1 cellular context compared by ENCODE assay signal in the genomic region with DNA sequence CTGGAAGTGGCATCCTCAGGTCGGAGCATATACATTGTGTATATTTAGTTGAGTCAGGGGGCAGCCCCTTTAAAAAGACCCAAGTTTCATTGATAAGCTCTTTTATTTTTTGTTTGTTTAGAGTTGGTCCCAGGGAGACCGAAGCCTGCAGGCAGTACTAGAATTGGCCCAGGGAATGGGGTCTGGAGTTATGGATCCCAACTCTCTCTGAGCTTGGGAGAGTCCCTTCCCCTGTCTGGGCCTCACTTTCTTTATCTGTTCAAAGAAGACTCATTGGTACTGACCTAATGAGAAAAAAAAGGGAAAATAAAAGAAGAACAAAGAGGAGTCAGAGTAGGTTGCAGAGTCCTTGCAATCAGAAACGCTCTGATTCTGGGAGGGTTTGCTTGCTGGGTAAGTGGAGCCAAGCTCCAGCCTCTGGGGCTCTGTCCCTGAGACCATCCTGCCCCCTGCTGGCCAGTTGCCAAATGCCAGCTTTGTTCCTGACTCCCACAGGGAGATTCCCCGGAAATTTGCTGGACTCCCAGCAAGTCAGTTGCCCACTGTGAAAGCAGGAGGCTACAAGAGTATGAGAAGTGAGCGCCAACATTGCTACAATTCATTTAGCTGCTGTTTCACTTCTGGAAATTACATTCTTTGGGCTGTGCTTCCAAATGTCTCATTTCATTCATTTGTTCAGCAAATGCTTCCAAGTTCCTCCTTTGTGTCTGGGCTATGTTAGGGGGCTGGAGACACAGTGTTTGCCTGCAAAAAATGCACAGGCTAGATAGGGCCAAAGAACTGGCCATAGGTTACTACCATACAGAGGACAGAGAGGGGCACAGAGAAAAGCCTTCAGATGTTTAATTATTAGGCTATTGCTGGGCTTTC.
A peak's percentile ranks its signal among the peaks of the same experiment; 100 is the strongest.
TF ChIP-seq lines count a peak whose summit lies in the region.

No MANE protein-coding gene starts in this region.

TF ChIP-seq in HepG2, 621 proteins besides CTCF, POLR2A, EP300 and RAD21 (continued from another document and continues in another):
- TF ChIP-seq, protein P1, sequence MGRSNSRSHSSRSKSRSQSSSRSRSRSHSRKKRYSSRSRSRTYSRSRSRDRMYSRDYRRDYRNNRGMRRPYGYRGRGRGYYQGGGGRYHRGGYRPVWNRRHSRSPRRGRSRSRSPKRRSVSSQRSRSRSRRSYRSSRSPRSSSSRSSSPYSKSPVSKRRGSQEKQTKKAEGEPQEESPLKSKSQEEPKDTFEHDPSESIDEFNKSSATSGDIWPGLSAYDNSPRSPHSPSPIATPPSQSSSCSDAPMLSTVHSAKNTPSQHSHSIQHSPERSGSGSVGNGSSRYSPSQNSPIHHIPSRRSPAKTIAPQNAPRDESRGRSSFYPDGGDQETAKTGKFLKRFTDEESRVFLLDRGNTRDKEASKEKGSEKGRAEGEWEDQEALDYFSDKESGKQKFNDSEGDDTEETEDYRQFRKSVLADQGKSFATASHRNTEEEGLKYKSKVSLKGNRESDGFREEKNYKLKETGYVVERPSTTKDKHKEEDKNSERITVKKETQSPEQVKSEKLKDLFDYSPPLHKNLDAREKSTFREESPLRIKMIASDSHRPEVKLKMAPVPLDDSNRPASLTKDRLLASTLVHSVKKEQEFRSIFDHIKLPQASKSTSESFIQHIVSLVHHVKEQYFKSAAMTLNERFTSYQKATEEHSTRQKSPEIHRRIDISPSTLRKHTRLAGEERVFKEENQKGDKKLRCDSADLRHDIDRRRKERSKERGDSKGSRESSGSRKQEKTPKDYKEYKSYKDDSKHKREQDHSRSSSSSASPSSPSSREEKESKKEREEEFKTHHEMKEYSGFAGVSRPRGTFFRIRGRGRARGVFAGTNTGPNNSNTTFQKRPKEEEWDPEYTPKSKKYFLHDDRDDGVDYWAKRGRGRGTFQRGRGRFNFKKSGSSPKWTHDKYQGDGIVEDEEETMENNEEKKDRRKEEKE (IDR thresholded peaks at IDR 0.05), result no peak
- TF ChIP-seq KLF16 (CRISPR knock-in tag; IDR thresholded peaks at IDR 0.05), result no peak
- no peak for TF ChIP-seq MYC (CRISPR knock-in tag; IDR thresholded peaks at IDR 0.05; ENCODE audit: borderline replicate concordance)
- no peak for TF ChIP-seq HOXD1 (CRISPR knock-in tag; IDR thresholded peaks at IDR 0.05)
- TF ChIP-seq PHB2 (IDR thresholded peaks at IDR 0.05; ENCODE audit: partially characterized antibody), result no peak
- no peak for TF ChIP-seq SMARCC2 (IDR thresholded peaks at IDR 0.05)
- no peak for TF ChIP-seq MIER3 (CRISPR knock-in tag; IDR thresholded peaks at IDR 0.05; ENCODE audit: borderline replicate concordance)
- no peak for TF ChIP-seq RORA (CRISPR knock-in tag; IDR thresholded peaks at IDR 0.05)
- no peak for TF ChIP-seq TMF1 (CRISPR knock-in tag; IDR thresholded peaks at IDR 0.05; ENCODE audit: low read depth)
- TF ChIP-seq ZNF703 (CRISPR knock-in tag; IDR thresholded peaks at IDR 0.05; ENCODE audit: borderline replicate concordance), result no peak
- TF ChIP-seq MAFK (conservative IDR thresholded peaks at IDR 0.05 in 1 of 2, IDR thresholded peaks at IDR 0.05 in 1 of 2; ENCODE audit: low read length in 2 of 2), result no peak
- no peak for TF ChIP-seq HDAC6 (IDR thresholded peaks at IDR 0.05; ENCODE audit: low read depth, low read length)
- peak; percentile 17 for TF ChIP-seq TEAD3 (CRISPR knock-in tag; optimal IDR thresholded peaks at IDR 0.05; ENCODE audit: borderline replicate concordance)
- no peak for TF ChIP-seq TSC22D2 (CRISPR knock-in tag; IDR thresholded peaks at IDR 0.05; ENCODE audit: borderline replicate concordance)
- 0 out of 2 replicates have a peak, but pooled peaks have one; percentile 55 for TF ChIP-seq SALL2 (CRISPR knock-in tag; IDR thresholded peaks at IDR 0.05)
- TF ChIP-seq, protein P2, sequence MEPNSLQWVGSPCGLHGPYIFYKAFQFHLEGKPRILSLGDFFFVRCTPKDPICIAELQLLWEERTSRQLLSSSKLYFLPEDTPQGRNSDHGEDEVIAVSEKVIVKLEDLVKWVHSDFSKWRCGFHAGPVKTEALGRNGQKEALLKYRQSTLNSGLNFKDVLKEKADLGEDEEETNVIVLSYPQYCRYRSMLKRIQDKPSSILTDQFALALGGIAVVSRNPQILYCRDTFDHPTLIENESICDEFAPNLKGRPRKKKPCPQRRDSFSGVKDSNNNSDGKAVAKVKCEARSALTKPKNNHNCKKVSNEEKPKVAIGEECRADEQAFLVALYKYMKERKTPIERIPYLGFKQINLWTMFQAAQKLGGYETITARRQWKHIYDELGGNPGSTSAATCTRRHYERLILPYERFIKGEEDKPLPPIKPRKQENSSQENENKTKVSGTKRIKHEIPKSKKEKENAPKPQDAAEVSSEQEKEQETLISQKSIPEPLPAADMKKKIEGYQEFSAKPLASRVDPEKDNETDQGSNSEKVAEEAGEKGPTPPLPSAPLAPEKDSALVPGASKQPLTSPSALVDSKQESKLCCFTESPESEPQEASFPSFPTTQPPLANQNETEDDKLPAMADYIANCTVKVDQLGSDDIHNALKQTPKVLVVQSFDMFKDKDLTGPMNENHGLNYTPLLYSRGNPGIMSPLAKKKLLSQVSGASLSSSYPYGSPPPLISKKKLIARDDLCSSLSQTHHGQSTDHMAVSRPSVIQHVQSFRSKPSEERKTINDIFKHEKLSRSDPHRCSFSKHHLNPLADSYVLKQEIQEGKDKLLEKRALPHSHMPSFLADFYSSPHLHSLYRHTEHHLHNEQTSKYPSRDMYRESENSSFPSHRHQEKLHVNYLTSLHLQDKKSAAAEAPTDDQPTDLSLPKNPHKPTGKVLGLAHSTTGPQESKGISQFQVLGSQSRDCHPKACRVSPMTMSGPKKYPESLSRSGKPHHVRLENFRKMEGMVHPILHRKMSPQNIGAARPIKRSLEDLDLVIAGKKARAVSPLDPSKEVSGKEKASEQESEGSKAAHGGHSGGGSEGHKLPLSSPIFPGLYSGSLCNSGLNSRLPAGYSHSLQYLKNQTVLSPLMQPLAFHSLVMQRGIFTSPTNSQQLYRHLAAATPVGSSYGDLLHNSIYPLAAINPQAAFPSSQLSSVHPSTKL (CRISPR knock-in tag; IDR thresholded peaks at IDR 0.05), result no peak
- no peak for TF ChIP-seq ZNF614 (CRISPR knock-in tag; IDR thresholded peaks at IDR 0.05; ENCODE audit: borderline replicate concordance)
- TF ChIP-seq IKZF4 (CRISPR knock-in tag; IDR thresholded peaks at IDR 0.05; ENCODE audit: borderline replicate concordance, low read depth, not compliant biosample characterization), result no peak
- TF ChIP-seq NR2F1 (CRISPR knock-in tag; IDR thresholded peaks at IDR 0.05), result no peak
- TF ChIP-seq, protein P3, sequence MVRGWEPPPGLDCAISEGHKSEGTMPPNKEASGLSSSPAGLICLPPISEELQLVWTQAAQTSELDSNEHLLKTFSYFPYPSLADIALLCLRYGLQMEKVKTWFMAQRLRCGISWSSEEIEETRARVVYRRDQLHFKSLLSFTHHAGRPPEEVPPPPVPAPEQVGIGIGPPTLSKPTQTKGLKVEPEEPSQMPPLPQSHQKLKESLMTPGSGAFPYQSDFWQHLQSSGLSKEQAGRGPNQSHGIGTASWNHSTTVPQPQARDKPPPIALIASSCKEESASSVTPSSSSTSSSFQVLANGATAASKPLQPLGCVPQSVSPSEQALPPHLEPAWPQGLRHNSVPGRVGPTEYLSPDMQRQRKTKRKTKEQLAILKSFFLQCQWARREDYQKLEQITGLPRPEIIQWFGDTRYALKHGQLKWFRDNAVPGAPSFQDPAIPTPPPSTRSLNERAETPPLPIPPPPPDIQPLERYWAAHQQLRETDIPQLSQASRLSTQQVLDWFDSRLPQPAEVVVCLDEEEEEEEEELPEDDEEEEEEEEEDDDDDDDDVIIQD (CRISPR knock-in tag; IDR thresholded peaks at IDR 0.05; ENCODE audit: low read depth), result no peak
- no peak for TF ChIP-seq BCL6 (CRISPR knock-in tag; IDR thresholded peaks at IDR 0.05)
- TF ChIP-seq ZSCAN12 (CRISPR knock-in tag; IDR thresholded peaks at IDR 0.05), result no peak
- no peak for TF ChIP-seq ZNF563 (CRISPR knock-in tag; IDR thresholded peaks at IDR 0.05)
- no peak for TF ChIP-seq ZFP82 (CRISPR knock-in tag; IDR thresholded peaks at IDR 0.05; ENCODE audit: borderline replicate concordance)
- TF ChIP-seq, protein P4, sequence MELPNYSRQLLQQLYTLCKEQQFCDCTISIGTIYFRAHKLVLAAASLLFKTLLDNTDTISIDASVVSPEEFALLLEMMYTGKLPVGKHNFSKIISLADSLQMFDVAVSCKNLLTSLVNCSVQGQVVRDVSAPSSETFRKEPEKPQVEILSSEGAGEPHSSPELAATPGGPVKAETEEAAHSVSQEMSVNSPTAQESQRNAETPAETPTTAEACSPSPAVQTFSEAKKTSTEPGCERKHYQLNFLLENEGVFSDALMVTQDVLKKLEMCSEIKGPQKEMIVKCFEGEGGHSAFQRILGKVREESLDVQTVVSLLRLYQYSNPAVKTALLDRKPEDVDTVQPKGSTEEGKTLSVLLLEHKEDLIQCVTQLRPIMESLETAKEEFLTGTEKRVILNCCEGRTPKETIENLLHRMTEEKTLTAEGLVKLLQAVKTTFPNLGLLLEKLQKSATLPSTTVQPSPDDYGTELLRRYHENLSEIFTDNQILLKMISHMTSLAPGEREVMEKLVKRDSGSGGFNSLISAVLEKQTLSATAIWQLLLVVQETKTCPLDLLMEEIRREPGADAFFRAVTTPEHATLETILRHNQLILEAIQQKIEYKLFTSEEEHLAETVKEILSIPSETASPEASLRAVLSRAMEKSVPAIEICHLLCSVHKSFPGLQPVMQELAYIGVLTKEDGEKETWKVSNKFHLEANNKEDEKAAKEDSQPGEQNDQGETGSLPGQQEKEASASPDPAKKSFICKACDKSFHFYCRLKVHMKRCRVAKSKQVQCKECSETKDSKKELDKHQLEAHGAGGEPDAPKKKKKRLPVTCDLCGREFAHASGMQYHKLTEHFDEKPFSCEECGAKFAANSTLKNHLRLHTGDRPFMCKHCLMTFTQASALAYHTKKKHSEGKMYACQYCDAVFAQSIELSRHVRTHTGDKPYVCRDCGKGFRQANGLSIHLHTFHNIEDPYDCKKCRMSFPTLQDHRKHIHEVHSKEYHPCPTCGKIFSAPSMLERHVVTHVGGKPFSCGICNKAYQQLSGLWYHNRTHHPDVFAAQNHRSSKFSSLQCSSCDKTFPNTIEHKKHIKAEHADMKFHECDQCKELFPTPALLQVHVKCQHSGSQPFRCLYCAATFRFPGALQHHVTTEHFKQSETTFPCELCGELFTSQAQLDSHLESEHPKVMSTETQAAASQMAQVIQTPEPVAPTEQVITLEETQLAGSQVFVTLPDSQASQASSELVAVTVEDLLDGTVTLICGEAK (IDR thresholded peaks at IDR 0.05), result no peak
- TF ChIP-seq, protein P4 (CRISPR knock-in tag; IDR thresholded peaks at IDR 0.05), result no peak
- TF ChIP-seq, protein P5, sequence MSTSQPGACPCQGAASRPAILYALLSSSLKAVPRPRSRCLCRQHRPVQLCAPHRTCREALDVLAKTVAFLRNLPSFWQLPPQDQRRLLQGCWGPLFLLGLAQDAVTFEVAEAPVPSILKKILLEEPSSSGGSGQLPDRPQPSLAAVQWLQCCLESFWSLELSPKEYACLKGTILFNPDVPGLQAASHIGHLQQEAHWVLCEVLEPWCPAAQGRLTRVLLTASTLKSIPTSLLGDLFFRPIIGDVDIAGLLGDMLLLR (CRISPR knock-in tag; IDR thresholded peaks at IDR 0.05), result no peak
- TF ChIP-seq ZNF567 (CRISPR knock-in tag; IDR thresholded peaks at IDR 0.05; ENCODE audit: borderline replicate concordance), result no peak
- TF ChIP-seq MXD4 (CRISPR knock-in tag; IDR thresholded peaks at IDR 0.05), result no peak
- TF ChIP-seq, protein P6, sequence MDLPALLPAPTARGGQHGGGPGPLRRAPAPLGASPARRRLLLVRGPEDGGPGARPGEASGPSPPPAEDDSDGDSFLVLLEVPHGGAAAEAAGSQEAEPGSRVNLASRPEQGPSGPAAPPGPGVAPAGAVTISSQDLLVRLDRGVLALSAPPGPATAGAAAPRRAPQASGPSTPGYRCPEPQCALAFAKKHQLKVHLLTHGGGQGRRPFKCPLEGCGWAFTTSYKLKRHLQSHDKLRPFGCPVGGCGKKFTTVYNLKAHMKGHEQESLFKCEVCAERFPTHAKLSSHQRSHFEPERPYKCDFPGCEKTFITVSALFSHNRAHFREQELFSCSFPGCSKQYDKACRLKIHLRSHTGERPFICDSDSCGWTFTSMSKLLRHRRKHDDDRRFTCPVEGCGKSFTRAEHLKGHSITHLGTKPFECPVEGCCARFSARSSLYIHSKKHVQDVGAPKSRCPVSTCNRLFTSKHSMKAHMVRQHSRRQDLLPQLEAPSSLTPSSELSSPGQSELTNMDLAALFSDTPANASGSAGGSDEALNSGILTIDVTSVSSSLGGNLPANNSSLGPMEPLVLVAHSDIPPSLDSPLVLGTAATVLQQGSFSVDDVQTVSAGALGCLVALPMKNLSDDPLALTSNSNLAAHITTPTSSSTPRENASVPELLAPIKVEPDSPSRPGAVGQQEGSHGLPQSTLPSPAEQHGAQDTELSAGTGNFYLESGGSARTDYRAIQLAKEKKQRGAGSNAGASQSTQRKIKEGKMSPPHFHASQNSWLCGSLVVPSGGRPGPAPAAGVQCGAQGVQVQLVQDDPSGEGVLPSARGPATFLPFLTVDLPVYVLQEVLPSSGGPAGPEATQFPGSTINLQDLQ (CRISPR knock-in tag; IDR thresholded peaks at IDR 0.05), result no peak
- no peak for TF ChIP-seq ZBTB38 (CRISPR knock-in tag; IDR thresholded peaks at IDR 0.05)
